Comparison of ENCODE assay signal across 8 cellular contexts in the genomic region with DNA sequence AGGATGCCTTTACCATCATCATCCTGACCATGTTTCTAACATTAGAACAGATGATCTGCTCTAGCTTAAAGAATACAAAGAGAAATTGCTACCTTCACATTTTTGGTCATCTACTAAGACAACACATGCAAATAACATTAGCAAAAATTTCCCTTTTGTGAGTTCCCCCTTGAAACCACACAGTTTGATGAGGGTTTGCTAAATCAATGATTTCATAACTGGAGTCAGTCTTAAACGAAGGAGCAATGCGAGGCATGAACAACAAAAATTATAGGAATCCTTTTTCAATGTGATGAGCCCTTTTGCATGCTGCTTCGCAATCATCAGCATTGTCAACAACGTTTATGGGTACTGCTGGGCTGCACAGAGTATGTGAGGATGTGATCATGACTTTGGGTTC.
"Had no signal": no experiment of that assay in that cellular context is flagged by ENCODE, and none has a peak within 500 bp of the region (broad histone marks: within the 10 kb centered on the region; RNA-seq: fewer than 3 reads in every experiment).

No MANE protein-coding gene starts in this region.

- H3K27ac ChIP-seq: GM23248 had no signal

- H3K4me3 Mint-ChIP-seq: GM23338, H9, HFFc6 had no signal

- H3K36me3 ChIP-seq: HAP-1 had no signal

- H3K4me1 ChIP-seq: HAP-1 had no signal

- H3K27ac Mint-ChIP-seq: GM23338, H9, HFFc6 had no signal

- H3K4me2 ChIP-seq: GM23338 had no signal

- DNase-seq: GM23248, GOT3, H7, H9, HCEC 1CT, HFFc6 had no signal

- H3K4me3 ChIP-seq: GM23248, GM23338, HAP-1 had no signal

- H3K9me3 ChIP-seq: HAP-1 had no signal

- H3K9ac ChIP-seq: GM23248 had no signal

- H2AFZ ChIP-seq: GM23248, GM23338 had no signal

- H3K9me3 Mint-ChIP-seq: GM23338, H9, HFFc6 had no signal
